Comparison of ENCODE assay signal across 8 cellular contexts in the genomic region with DNA sequence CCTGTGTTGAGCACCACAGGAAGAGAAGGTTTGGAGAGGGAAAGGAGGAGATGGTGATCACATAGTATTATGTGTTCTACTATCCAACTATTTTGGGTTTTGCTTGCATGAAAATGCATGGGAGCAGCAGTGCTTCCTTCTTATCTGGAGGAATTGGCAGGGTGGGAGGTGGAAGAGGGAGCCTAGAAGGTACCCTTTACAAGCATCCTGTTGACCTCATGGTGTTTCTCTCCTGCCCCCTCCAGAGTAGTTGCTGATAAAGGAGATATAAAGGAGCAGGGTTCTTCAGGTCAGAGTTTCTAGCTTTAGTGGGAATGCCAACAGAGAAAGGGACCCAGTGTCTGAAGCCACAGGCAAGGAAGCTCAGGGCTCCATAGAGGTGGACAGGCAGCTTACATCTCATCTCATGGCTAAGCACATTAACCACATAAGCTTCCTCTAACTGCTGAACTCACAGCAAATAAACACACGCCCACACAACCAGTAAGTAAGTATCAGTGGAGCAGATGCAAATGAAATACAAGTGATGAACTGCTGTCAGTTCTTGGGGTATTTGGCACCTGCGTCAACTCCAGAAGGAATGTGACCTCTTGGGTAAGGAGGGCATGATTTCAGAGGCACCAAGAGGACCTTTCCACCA.
DNase-seq lines count a peak whose midpoint lies in the region; ATAC-seq, FAIRE-seq and TF ChIP-seq lines count a peak whose summit lies in the region.

No MANE protein-coding gene starts in this region.

- no peaks in the 10 kb centered on the region for H3K36me3 ChIP-seq in keratinocyte (ENCODE audit: control insufficient read depth in 2 of 2, extremely low read depth in 1 of 2, insufficient read depth in 2 of 2, low read length in 2 of 2)

- peak overlapping the region; percentile 80 for H3K9ac ChIP-seq in keratinocyte (ENCODE audit: control insufficient read depth, extremely low read depth, insufficient read depth, low read length)

- peaks cover 56% of the 10 kb centered on the region for H3K4me1 ChIP-seq in keratinocyte (ENCODE audit: control insufficient read depth, extremely low read depth, insufficient read depth, low read length)

- no peaks in the 10 kb centered on the region for H3K27me3 ChIP-seq in keratinocyte (ENCODE audit: control insufficient read depth, extremely low read depth, insufficient read depth, low read length)

- H3K4me3 ChIP-seq in keratinocyte (ENCODE audit: control insufficient read depth in 2 of 3, extremely low read depth in 1 of 3, insufficient read depth in 2 of 3, low read depth in 1 of 3, low read length in 3 of 3) = peak overlapping the region in 1 of 3 experiments; percentile 2

- peak; percentile 41 for FAIRE-seq in keratinocyte (lab: Jason Lieb, UNC)

- DNase-seq in HCEC 1CT = peak; percentile 61
- peak; percentile 53 for DNase-seq in MV-4-11 (lab: John Stamatoyannopoulos, UW)
- DNase-seq in keratinocyte (ENCODE audit: low read depth, low spot score) = no peak
- no peak for DNase-seq in mucosa of gallbladder (ENCODE audit: low spot score)
- no peak for DNase-seq in NCI-H2107 (lab: John Stamatoyannopoulos, UW)
- no peak for DNase-seq in effector CD8-positive, alpha-beta T cell (lab: John Stamatoyannopoulos, UW)
- no peak for DNase-seq in NCI-H1092 treated with DMSO at 0.1 percent for 48 hours (lab: John Stamatoyannopoulos, UW)

- no peak for TF ChIP-seq CTCF in keratinocyte (optimal IDR thresholded peaks at IDR 0.05 in 1 of 3, IDR thresholded peaks at IDR 0.05 in 1 of 3, conservative IDR thresholded peaks at IDR 0.05 in 1 of 3; ENCODE audit: extremely low read depth in 1 of 3, insufficient read depth in 2 of 3, low read length in 3 of 3)

- ATAC-seq in GM18502 (IDR thresholded peaks at IDR 0.05; ENCODE audit: poor library complexity, unreplicated experiment) = peak; percentile 97

- H3K79me2 ChIP-seq in keratinocyte (ENCODE audit: control insufficient read depth, insufficient read depth, low read length) = no peaks in the 10 kb centered on the region

- H4K20me1 ChIP-seq in keratinocyte (ENCODE audit: control insufficient read depth, extremely low read depth, insufficient read depth, low read length) = no peaks in the 10 kb centered on the region

- H3K4me2 ChIP-seq in keratinocyte (ENCODE audit: control insufficient read depth, extremely low read depth, insufficient read depth, low read depth, low read length) = peak overlapping the region; percentile 55

- H3K9me3 ChIP-seq in keratinocyte (ENCODE audit: control insufficient read depth, low read depth, low read length) = no peaks in the 10 kb centered on the region

- H3K9me1 ChIP-seq in keratinocyte (ENCODE audit: control insufficient read depth, extremely low read depth, insufficient read depth, low read length) = no peaks in the 10 kb centered on the region

- no peak overlapping the region for H2AFZ ChIP-seq in keratinocyte (ENCODE audit: control insufficient read depth, low read length)

- peak overlapping the region; percentile 99 for H3K27ac ChIP-seq in keratinocyte (ENCODE audit: control insufficient read depth, insufficient read depth, low read length)

- dilution Hi-C loops in keratinocyte (cut with MboI; ENCODE audit: extremely low pct_ligation_motif_present, low sequenced_read_pairs) = no loop called here

Comparison
In these comparisons a context has a peak if more than half of its experiments do, and no peak if none do; other contexts are left out.
1. DNase-seq: peak in HCEC 1CT (single experiment) and MV-4-11 (single experiment); none in keratinocyte (single experiment), mucosa of gallbladder (single experiment), NCI-H2107 (single experiment), effector CD8-positive, alpha-beta T cell (single experiment) and NCI-H1092 treated with DMSO at 0.1 percent for 48 hours (single experiment).